In the genomic region with DNA sequence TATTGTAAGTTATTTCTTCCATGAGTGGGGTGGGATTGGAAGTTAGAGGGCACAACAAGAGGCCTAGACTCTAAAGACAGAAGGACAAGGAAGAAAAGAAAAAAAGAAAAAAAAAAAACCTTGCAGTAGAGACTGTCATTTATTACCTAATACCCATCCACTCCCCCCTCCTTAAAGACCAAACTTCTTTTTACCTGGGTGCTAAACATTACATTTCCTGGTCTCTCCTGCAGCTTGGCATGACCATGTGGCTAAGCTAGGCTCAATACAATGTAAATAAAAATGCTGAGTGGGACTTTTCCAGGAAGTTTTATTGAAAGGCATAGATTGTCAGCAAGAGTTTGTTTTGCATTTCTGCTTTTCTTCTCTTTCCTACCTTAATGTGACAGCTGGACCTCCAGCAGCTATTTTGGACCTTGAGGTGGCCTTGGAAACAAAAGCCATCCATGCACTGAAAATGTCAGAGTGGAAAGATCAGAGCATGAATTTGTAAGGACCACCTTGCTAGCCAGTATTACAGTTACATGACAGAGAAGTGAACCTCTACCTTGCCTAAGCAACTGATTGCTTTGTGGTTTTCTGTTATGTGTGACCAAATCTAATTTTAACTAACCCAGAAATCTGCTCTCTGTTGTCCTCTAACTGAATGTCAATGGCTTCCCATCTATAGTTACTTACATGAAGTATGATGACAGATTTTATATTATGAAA, we compare ENCODE assay signal across 10 cellular contexts.
DNase-seq lines count a peak whose midpoint lies in the region; ATAC-seq and TF ChIP-seq lines count a peak whose summit lies in the region.
"Had no signal": no experiment of that assay in that cellular context is flagged by ENCODE, and none has a peak within 500 bp of the region (broad histone marks: within the 10 kb centered on the region; RNA-seq: fewer than 3 reads in every experiment).

No MANE protein-coding gene starts in this region.

- no peak for TF ChIP-seq CTCF in lower leg skin (IDR thresholded peaks at IDR 0.05)

- H3K9me3 Mint-ChIP-seq in activated T-helper 17 cell treated with anti-CD3 and anti-CD28 coated beads, Interleukin-2, amount 50 U/mL, for 72 hours, result no peaks in the 10 kb centered on the region

- peak overlapping the region; percentile 41 for H3K4me3 Mint-ChIP-seq in activated T-helper 17 cell treated with anti-CD3 and anti-CD28 coated beads, Interleukin-2, amount 50 U/mL, for 72 hours

- peak overlapping the region; percentile 43 for H3K27ac Mint-ChIP-seq in activated T-helper 17 cell treated with anti-CD3 and anti-CD28 coated beads, Interleukin-2, amount 50 U/mL, for 72 hours

- no peak for DNase-seq in NCI-H187 (lab: John Stamatoyannopoulos, UW)
- DNase-seq in HUDEP-2 (lab: John Stamatoyannopoulos, UW; ENCODE audit: unreplicated experiment in 76 of 76), result no peak
- DNase-seq in DMS153 treated with DMSO at 0.1 percent for 48 hours (lab: John Stamatoyannopoulos, UW; ENCODE audit: unreplicated experiment), result no peak
- no peak for DNase-seq in lower leg skin (ENCODE audit: low spot score in 2 of 2)
- DNase-seq: NCI-H1417; stimulated activated naive CD4-positive, alpha-beta T cell had no signal

- TF ChIP-seq POLR2A in GM18505 (IDR thresholded peaks at IDR 0.05; ENCODE audit: borderline replicate concordance, extremely low read depth, insufficient read depth, insufficient read length), result no peak
- no peak for TF ChIP-seq POLR2A in lower leg skin (IDR thresholded peaks at IDR 0.05)

- peak; percentile 86 for ATAC-seq in GM18505 (IDR thresholded peaks at IDR 0.05; ENCODE audit: unreplicated experiment)
- ATAC-seq in GM21381 (IDR thresholded peaks at IDR 0.05; ENCODE audit: unreplicated experiment), result peak; percentile 92
- peak; percentile 68 for ATAC-seq in HG03196 (IDR thresholded peaks at IDR 0.05; ENCODE audit: unreplicated experiment)
- peak; percentile 38 for ATAC-seq in activated T-helper 17 cell treated with anti-CD3 and anti-CD28 coated beads, Interleukin-2, amount 50 U/mL, for 72 hours (replicated peaks)

- intact Hi-C loops in lower leg skin (cut with DNase I; ENCODE audit: low total_unique reads), result no loop called here

- peaks cover 24% of the 10 kb centered on the region for H3K4me1 Mint-ChIP-seq in activated T-helper 17 cell treated with anti-CD3 and anti-CD28 coated beads, Interleukin-2, amount 50 U/mL, for 72 hours

- no peaks in the 10 kb centered on the region for H3K27me3 Mint-ChIP-seq in activated T-helper 17 cell treated with anti-CD3 and anti-CD28 coated beads, Interleukin-2, amount 50 U/mL, for 72 hours

- H3K4me3 ChIP-seq in lower leg skin (ENCODE audit: low read depth, poor library complexity, severe bottlenecking), result no peak overlapping the region

- no peaks in the 10 kb centered on the region for H3K36me3 Mint-ChIP-seq in activated T-helper 17 cell treated with anti-CD3 and anti-CD28 coated beads, Interleukin-2, amount 50 U/mL, for 72 hours (ENCODE audit: low read depth)

Comparison
In these comparisons a context has a peak if more than half of its experiments do, and no peak if none do; other contexts are left out.
1. ATAC-seq: peak in every context shown above with its lines; median percentile 92 in GM21381; 86 in GM18505; 68 in HG03196; 38 in activated T-helper 17 cell treated with anti-CD3 and anti-CD28 coated beads, Interleukin-2, amount 50 U/mL, for 72 hours.